21 cellular contexts compared by ENCODE assay signal in the genomic region with DNA sequence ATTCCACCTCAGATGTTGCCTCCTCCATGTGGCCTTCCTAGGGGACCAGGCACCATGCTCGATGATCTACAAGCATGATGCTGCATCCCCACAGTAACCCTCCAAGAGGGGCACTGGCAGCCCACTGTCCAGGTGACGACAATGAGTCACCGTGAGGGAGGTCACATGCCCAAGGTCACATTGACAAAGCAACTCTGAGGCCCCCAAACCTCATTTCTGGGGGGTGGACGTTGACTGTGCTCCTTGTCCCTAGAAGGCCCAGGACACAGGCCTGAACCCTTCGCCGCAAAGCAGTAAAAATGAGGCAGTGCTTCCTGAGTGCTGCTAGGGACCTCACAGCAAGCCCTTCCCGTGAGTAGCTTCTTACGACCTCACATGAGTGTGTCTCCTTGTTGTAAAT.
DNase-seq lines count a peak whose midpoint lies in the region; ATAC-seq, FAIRE-seq and TF ChIP-seq lines count a peak whose summit lies in the region.
"Had no signal": no experiment of that assay in that cellular context is flagged by ENCODE, and none has a peak within 500 bp of the region (broad histone marks: within the 10 kb centered on the region; RNA-seq: fewer than 3 reads in every experiment).

No MANE protein-coding gene starts in this region.

- H3K14ac ChIP-seq in IMR-90 (replicated peaks; ENCODE audit: low read depth, low read length) (no peak overlapping the region), H1 (ENCODE audit: insufficient read length) (no peak overlapping the region)

- H4K5ac ChIP-seq in IMR-90 (ENCODE audit: low read depth, low read length): no peak overlapping the region
- H4K5ac ChIP-seq in H1 (ENCODE audit: insufficient read length, low read depth, low read length): no peak overlapping the region

- H3K23ac ChIP-seq in IMR-90 (ENCODE audit: low read depth, low read length) (no peak overlapping the region), H1 (ENCODE audit: insufficient read length) (no peak overlapping the region)

- TF ChIP-seq EP300 in H1 (IDR thresholded peaks at IDR 0.05; ENCODE audit: borderline replicate concordance in 1 of 2, low read depth in 2 of 2, low read length in 2 of 2): no peak

- no peak overlapping the region for H2BK5ac ChIP-seq in IMR-90 (ENCODE audit: low read depth, low read length, poor library complexity, severe bottlenecking)
- peak overlapping the region; percentile 66; the same call in 1 of the 2 replicates for H2BK5ac ChIP-seq in H1 (ENCODE audit: low read depth, low read length)

- H3K4me1 ChIP-seq in IMR-90 (ENCODE audit: control insufficient read depth, insufficient read depth, low read length): no peaks in the 10 kb centered on the region
- no peaks in the 10 kb centered on the region for H3K4me1 ChIP-seq in H1 (replicated peaks in 1 of 4; ENCODE audit: control insufficient read depth in 3 of 4, insufficient read depth in 4 of 4, low read length in 3 of 4)
- H3K4me1 ChIP-seq in upper lobe of right lung: no peaks in the 10 kb centered on the region
- H3K4me1 ChIP-seq: A549, Caco-2 had no signal

- no peak overlapping the region for H3K4ac ChIP-seq in IMR-90 (ENCODE audit: low read depth, low read length)
- no peak overlapping the region for H3K4ac ChIP-seq in H1 (replicated peaks; ENCODE audit: insufficient read length, low read depth, low read length)

- H3K18ac ChIP-seq in IMR-90 (ENCODE audit: low read depth, low read length) (no peak overlapping the region), H1 (ENCODE audit: extremely low read depth, low read length) (no peak overlapping the region)

- POLR2A ChIA-PET in IMR-90 (lab: Charles Lee; ENCODE audit: unreplicated experiment): no interaction called here
- POLR2A ChIA-PET in H1 (lab: Charles Lee; ENCODE audit: partially characterized antibody): no interaction called here

- no peak overlapping the region for H2BK15ac ChIP-seq in IMR-90 (ENCODE audit: low read depth, low read length)
- no peak overlapping the region for H2BK15ac ChIP-seq in H1 (ENCODE audit: low read length)

- TF ChIP-seq CTCF in IMR-90 (conservative IDR thresholded peaks at IDR 0.05; ENCODE audit: low read depth, low read length) (no peak), H1 (IDR thresholded peaks at IDR 0.05; ENCODE audit: control extremely low read depth in 1 of 3, insufficient read depth in 1 of 3, low read depth in 1 of 3, low read length in 3 of 3) (no peak), upper lobe of right lung (IDR thresholded peaks at IDR 0.05) (no peak)

- H4K20me1 ChIP-seq in IMR-90 (ENCODE audit: insufficient read depth, low read length) (no peaks in the 10 kb centered on the region), H1 (replicated peaks in 1 of 2; ENCODE audit: control insufficient read depth in 1 of 2, insufficient read depth in 2 of 2, low read length in 2 of 2) (peaks cover 0 to 5% of the 10 kb centered on the region in 2 experiments)

- no peak overlapping the region for H3K4me3 ChIP-seq in IMR-90 (ENCODE audit: insufficient read depth, low read depth, low read length)
- no peak overlapping the region for H3K4me3 ChIP-seq in H1 (ENCODE audit: extremely low read depth in 1 of 4, insufficient read depth in 2 of 4, low read depth in 3 of 4, low read length in 4 of 4)
- H3K4me3 ChIP-seq in upper lobe of right lung: no peak overlapping the region
- H3K4me3 ChIP-seq: A549, GM23248 had no signal

- TF ChIP-seq POLR2A in IMR-90 (IDR thresholded peaks at IDR 0.05; ENCODE audit: low read depth, low read length) (no peak), H1 (IDR thresholded peaks at IDR 0.05; ENCODE audit: control extremely low read depth in 1 of 2, low read depth in 2 of 2, low read length in 2 of 2) (no peak)

- H2AFZ ChIP-seq in IMR-90 (replicated peaks; ENCODE audit: low read length, poor library complexity) (no peak overlapping the region), H1 (ENCODE audit: low read length) (no peak overlapping the region)
- H2AFZ ChIP-seq: GM23248 had no signal

- no peak overlapping the region for H2BK12ac ChIP-seq in H1 (ENCODE audit: low read depth, low read length)

- TF ChIP-seq RAD21 in IMR-90 (IDR thresholded peaks at IDR 0.05; ENCODE audit: low read length): no peak
- TF ChIP-seq RAD21 in H1 (IDR thresholded peaks at IDR 0.05 in 1 of 2, conservative IDR thresholded peaks at IDR 0.05 in 1 of 2; ENCODE audit: low read depth in 2 of 2, low read length in 2 of 2): no peak

- DNase-seq in IMR-90 (no peak), H1 (ENCODE audit: low read depth in 1 of 2, low spot score in 2 of 2) (no peak), posterior vena cava (ENCODE audit: low spot score) (peak; percentile 31), upper lobe of right lung (peak; percentile 35), HuH-7 (ENCODE audit: low spot score) (no peak)
- DNase-seq in stimulated activated naive CD4-positive, alpha-beta T cell (lab: John Stamatoyannopoulos, UW): no peak
- DNase-seq: AML-193; Caco-2; CD4-positive, alpha-beta T cell; GM23248; HCEC 1CT had no signal

- H3K56ac ChIP-seq in IMR-90 (ENCODE audit: extremely low read depth, insufficient read depth, low read length) (no peak overlapping the region), H1 (replicated peaks; ENCODE audit: insufficient read length, low read depth, low read length) (no peak overlapping the region)

- no peaks in the 10 kb centered on the region for H3K9me1 ChIP-seq in IMR-90 (ENCODE audit: insufficient read depth, low read length)

- intact Hi-C loops in IMR-90 (cut with micrococcal nuclease): no loop called here
- intact Hi-C loops in posterior vena cava (cut with DNase I): no loop called here
- intact Hi-C loops in upper lobe of right lung (cut with DNase I): no loop called here

- H2AK9ac ChIP-seq in IMR-90 (replicated peaks; ENCODE audit: low read depth, low read length, poor library complexity): peak overlapping the region; percentile 61

- H2AK5ac ChIP-seq in IMR-90 (ENCODE audit: low read depth, low read length): no peak overlapping the region
- H2AK5ac ChIP-seq in H1 (ENCODE audit: low read depth, low read length): 0 out of 2 replicates have a peak overlapping the region, but pooled peaks have one; percentile 53

- dilution Hi-C loops in IMR-90 (cut with HindIII; ENCODE audit: low sequenced_read_pairs, unreplicated experiment): no loop called here

- H3K23me2 ChIP-seq in H1 (ENCODE audit: low read depth, low read length): peaks cover 11% of the 10 kb centered on the region; the same call in 1 of the 2 replicates

- no TSS peak for BruUV-seq in IMR-90 (replicated peaks; lab: Mats Ljungman, UMichigan)

- H2BK120ac ChIP-seq in IMR-90 (ENCODE audit: low read depth, low read length): no peak overlapping the region
- no peak overlapping the region for H2BK120ac ChIP-seq in H1 (replicated peaks; ENCODE audit: low read depth, low read length)

- no peaks in the 10 kb centered on the region for H3K79me1 ChIP-seq in IMR-90 (ENCODE audit: low read depth in 1 of 2, low read length in 2 of 2)
- no peaks in the 10 kb centered on the region; the same call in 1 of the 2 replicates for H3K79me1 ChIP-seq in H1 (ENCODE audit: low read depth, low read length)

- H3K4me2 ChIP-seq in IMR-90 (ENCODE audit: low read depth, low read length) (no peak overlapping the region), H1 (ENCODE audit: insufficient read depth in 1 of 2, low read depth in 2 of 2, low read length in 2 of 2) (no peak overlapping the region)
- H3K4me2 ChIP-seq: A549 had no signal

- no peak for FAIRE-seq in H1 (lab: Jason Lieb, UNC)
- FAIRE-seq: A549, D721Med, G401.6, GM12891, GM19239, H54, HTR-8/SVneo had no signal

- no peaks in the 10 kb centered on the region for H3K79me2 ChIP-seq in H1 (ENCODE audit: control insufficient read depth in 1 of 2, insufficient read depth in 2 of 2, low read length in 2 of 2)

- 79% methylated on average over 4 of the region's 8 CpGs; no CpG with 5 or more reads in 1 of the 2 experiments for WGBS in IMR-90 (ENCODE audit: extremely low coverage in 2 of 2, insufficient read length in 1 of 2), 2 experiments
- WGBS in H1 (ENCODE audit: extremely low coverage in 1 of 2, insufficient coverage in 1 of 2, insufficient read length in 1 of 2, insufficient replicate concordance in 2 of 2, low coverage in 1 of 2, low lambda C conversion rate in 2 of 2, missing lambda C conversion rate in 1 of 2), 2 experiments: 90% methylated on average over 8 of the region's 8 CpGs; no CpG with 5 or more reads in 1 of the 2 experiments

- H3K27me3 ChIP-seq in IMR-90 (ENCODE audit: control insufficient read depth, insufficient read depth, low read length): no peaks in the 10 kb centered on the region
- H3K27me3 ChIP-seq in H1 (replicated peaks in 1 of 4; ENCODE audit: control insufficient read depth in 3 of 4, extremely low read depth in 1 of 4, insufficient read depth in 3 of 4, low read length in 3 of 4): no peaks in the 10 kb centered on the region
- H3K27me3 ChIP-seq in upper lobe of right lung: no peaks in the 10 kb centered on the region

- H2BK20ac ChIP-seq in IMR-90 (ENCODE audit: low read depth, low read length) (no peak overlapping the region), H1 (ENCODE audit: low read length) (no peak overlapping the region)

- in situ Hi-C loops in IMR-90 (cut with MboI; ENCODE audit: low sequenced_read_pairs): no loop called here

- H3K9me3 ChIP-seq in IMR-90 (ENCODE audit: control insufficient read depth, insufficient read depth, low read length) (no peaks in the 10 kb centered on the region), H1 (ENCODE audit: insufficient read depth in 2 of 2, low read depth in 1 of 2, low read length in 1 of 2) (no peaks in the 10 kb centered on the region), upper lobe of right lung (no peaks in the 10 kb centered on the region)
- H3K9me3 ChIP-seq: A549, Caco-2 had no signal

- no peak for ATAC-seq in IMR-90 (ENCODE audit: low read depth)
- no peak for ATAC-seq in upper lobe of right lung
- no peak for ATAC-seq in HG03045 (IDR thresholded peaks at IDR 0.05; ENCODE audit: unreplicated experiment)
- ATAC-seq: A549 had no signal

- H4K91ac ChIP-seq in IMR-90 (ENCODE audit: insufficient read depth, low read depth, low read length) (no peak overlapping the region), H1 (replicated peaks; ENCODE audit: insufficient read length, low read length) (no peak overlapping the region)

- H4K8ac ChIP-seq in IMR-90 (ENCODE audit: low read depth in 2 of 2, low read length in 2 of 2): no peak overlapping the region
- peak overlapping the region; percentile 57; the same call in 1 of the 2 replicates for H4K8ac ChIP-seq in H1 (ENCODE audit: extremely low read depth, insufficient read depth, low read length)

- CTCF ChIA-PET in IMR-90 (lab: Yijun Ruan, JAX): interaction anchor here (0.5 kb wide), 1 partner anchor 409 kb away, joined by 4 read pairs; no protein-coding TSS in a partner anchor
- CTCF ChIA-PET in H1 (lab: Charles Lee; ENCODE audit: partially characterized antibody): interaction anchor here (1.4 kb wide), 1 partner anchor 83 kb away, joined by 4 read pairs; no protein-coding TSS in a partner anchor

- no peak overlapping the region for H3K9ac ChIP-seq in IMR-90 (ENCODE audit: low read depth, low read length)
- H3K9ac ChIP-seq in H1 (replicated peaks in 1 of 4; ENCODE audit: extremely low read depth in 1 of 4, low read depth in 3 of 4, low read length in 3 of 4): no peak overlapping the region; a peak in 1 of 7 replicates
- H3K9ac ChIP-seq: GM23248 had no signal

- H3K27ac ChIP-seq in IMR-90 (ENCODE audit: insufficient read depth, low read length) (no peak overlapping the region), H1 (ENCODE audit: low read depth, low read length) (no peak overlapping the region), upper lobe of right lung (no peak overlapping the region)
- H3K27ac ChIP-seq: 22Rv1, A549, C4-2B, GM23248 had no signal

- H3K36me3 ChIP-seq in IMR-90 (ENCODE audit: control insufficient read depth, insufficient read depth, low read length) (no peaks in the 10 kb centered on the region), H1 (ENCODE audit: control insufficient read depth in 2 of 4, insufficient read depth in 4 of 4, low read length in 3 of 4) (no peaks in the 10 kb centered on the region), upper lobe of right lung (no peaks in the 10 kb centered on the region)

Comparison
In these comparisons a context has a peak if more than half of its experiments do, and no peak if none do; other contexts are left out.
1. DNase-seq: peak in posterior vena cava (single experiment) and upper lobe of right lung (single experiment); none in IMR-90 (single experiment), H1 (0 of 2), stimulated activated naive CD4-positive, alpha-beta T cell (0 of 6) and HuH-7 (single experiment).